Comparison of ENCODE assay signal across 8 cellular contexts in the genomic region with DNA sequence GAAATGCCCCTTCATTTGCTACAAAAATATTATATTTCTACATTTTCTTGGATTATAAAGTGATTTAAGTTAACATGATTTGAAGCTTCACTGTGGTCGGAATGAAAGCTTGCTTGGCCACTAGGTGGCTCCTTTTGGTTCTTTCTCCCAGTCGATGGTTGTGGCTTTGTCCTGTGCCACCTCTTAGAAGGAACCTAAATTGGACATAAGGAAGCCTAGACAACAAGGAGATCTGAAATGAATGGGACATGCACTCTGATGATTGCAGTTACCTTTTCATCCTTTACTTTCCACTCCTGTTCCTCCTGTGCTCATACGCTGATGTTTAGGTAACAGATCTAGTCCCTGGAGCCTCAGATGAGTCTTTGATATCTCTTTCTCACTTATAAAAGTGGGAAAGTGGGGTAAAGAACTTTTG. TPM values are rescaled to one million over a fixed set of nuclear protein-coding genes. Genes with fewer than 3 reads are reported as not detected.
DNase-seq lines count a peak whose midpoint lies in the region; ATAC-seq and TF ChIP-seq lines count a peak whose summit lies in the region.

No MANE protein-coding gene starts in this region.

- no peak for TF ChIP-seq EP300 in ovary (IDR thresholded peaks at IDR 0.05)

- no peak overlapping the region for H3K4me3 ChIP-seq in Karpas-422 (ENCODE audit: low read length)
- H3K4me3 ChIP-seq in adipocyte (ENCODE audit: low read length): no peak overlapping the region
- H3K4me3 ChIP-seq in lower lobe of right lung: no peak overlapping the region
- no peak overlapping the region for H3K4me3 ChIP-seq in ovary

- peak overlapping the region; percentile 58 for H3K4me2 ChIP-seq in Karpas-422 (ENCODE audit: low read depth, low read length, poor library complexity, severe bottlenecking)

- H3K9ac ChIP-seq in Karpas-422 (ENCODE audit: low read length): no peak overlapping the region
- H3K9ac ChIP-seq in adipocyte (ENCODE audit: low read length): no peak overlapping the region

- H3K4me1 ChIP-seq in Karpas-422 (ENCODE audit: low read length) (peaks cover 83% of the 10 kb centered on the region), adipocyte (ENCODE audit: control insufficient read depth, insufficient read depth, low read length) (peaks cover 37% of the 10 kb centered on the region), lower lobe of right lung (peaks cover 17% of the 10 kb centered on the region), ovary (ENCODE audit: insufficient read depth) (peaks cover 9% of the 10 kb centered on the region)

- H3K79me2 ChIP-seq in Karpas-422 (ENCODE audit: low read length): peaks cover 97% of the 10 kb centered on the region

- TF ChIP-seq POLR2A in ovary (IDR thresholded peaks at IDR 0.05): no peak

- TF ChIP-seq CTCF in lower lobe of right lung (IDR thresholded peaks at IDR 0.05) (peak; percentile 50), ovary (IDR thresholded peaks at IDR 0.05) (no peak)

- H4K20me1 ChIP-seq in Karpas-422 (ENCODE audit: insufficient read depth, low read depth, low read length): no peaks in the 10 kb centered on the region

- H3K27ac ChIP-seq in Karpas-422 (ENCODE audit: low read length) (peak overlapping the region; percentile 65), lower lobe of right lung (no peak overlapping the region), ovary (no peak overlapping the region)

- 78 to 85% (median 84%) methylated on average over 3 of the region's 3 CpGs for WGBS in ovary, 3 donors

- H3K36me3 ChIP-seq in Karpas-422 (ENCODE audit: insufficient read depth, low read length): no peaks in the 10 kb centered on the region
- H3K36me3 ChIP-seq in adipocyte (ENCODE audit: control insufficient read depth, insufficient read depth, low read length, severe bottlenecking): no peaks in the 10 kb centered on the region
- no peaks in the 10 kb centered on the region for H3K36me3 ChIP-seq in lower lobe of right lung
- no peaks in the 10 kb centered on the region for H3K36me3 ChIP-seq in ovary

- DNase-seq in NCI-H748 (lab: John Stamatoyannopoulos, UW; ENCODE audit: unreplicated experiment) (peak; percentile 22), NCI-H748 treated with DMSO at 0.1 percent for 48 hours (lab: John Stamatoyannopoulos, UW) (no peak), Karpas-422 (peak; percentile 85), adipocyte (ENCODE audit: low read depth) (peak; percentile 44), lower lobe of right lung (no peak), ovary (no peak), NCI-H2029 treated with DMSO at 0.1 percent for 48 hours (lab: John Stamatoyannopoulos, UW) (no peak)

- no peak overlapping the region for H2AFZ ChIP-seq in Karpas-422 (ENCODE audit: low read length)

- peak in 1 of 2 donors; percentile 46 for ATAC-seq in lower lobe of right lung
- ATAC-seq in GM21447 (IDR thresholded peaks at IDR 0.05; ENCODE audit: unreplicated experiment): no peak

- intact Hi-C loops in lower lobe of right lung (cut with DNase I) (no loop called here), ovary (cut with DNase I) (no loop called here)

- H3K9me3 ChIP-seq in Karpas-422 (ENCODE audit: low read length): peaks cover 4% of the 10 kb centered on the region; the same call in 1 of the 2 replicates
- H3K9me3 ChIP-seq in adipocyte (ENCODE audit: control insufficient read depth, low read length): peaks cover 4% of the 10 kb centered on the region
- no peaks in the 10 kb centered on the region for H3K9me3 ChIP-seq in lower lobe of right lung
- no peaks in the 10 kb centered on the region for H3K9me3 ChIP-seq in ovary

- H3K27me3 ChIP-seq in Karpas-422 (ENCODE audit: low read length) (no peaks in the 10 kb centered on the region), adipocyte (replicated peaks; ENCODE audit: control insufficient read depth, insufficient read depth, low read length) (no peaks in the 10 kb centered on the region), lower lobe of right lung (ENCODE audit: low read depth) (no peaks in the 10 kb centered on the region), ovary (no peaks in the 10 kb centered on the region)

- H3K9me2 ChIP-seq in Karpas-422 (replicated peaks; ENCODE audit: insufficient read depth, low read length): no peaks in the 10 kb centered on the region

RNA-seq across cellular contexts. Expression of gene FTO, which starts 39.2 kb away (rescaled TPM):
- total RNA-seq in Karpas-422 (2014; rRNA removed; shearing (Covaris generic); ENCODE audit: low replicate concordance): 101 and 125 TPM in 2 replicates
- 98.6 TPM for total RNA-seq in lower lobe of right lung
- total RNA-seq in ovary: 100 to 1,000 TPM in 2 of 7 donors, 10 to 100 TPM in 5; 70.6 to 105 (median 91.4) TPM
- 100 to 1,000 TPM in 1 of 2 donors, 10 to 100 TPM in 1; 43.6 to 128 TPM for polyA plus RNA-seq in ovary

RNA-seq across cellular contexts. Expression of gene RPGRIP1L, which starts 39.5 kb away (rescaled TPM):
- 19.1 and 25.1 TPM in 2 replicates for total RNA-seq in Karpas-422 (2014; rRNA removed; shearing (Covaris generic); ENCODE audit: low replicate concordance)
- total RNA-seq in lower lobe of right lung (6.6 TPM), ovary (10 to 100 TPM in 3 of 7 donors, 1 to 10 TPM in 4; 4.8 to 12.1 (median 8.4) TPM)
- 1 to 10 TPM; 1.7 to 7.0 TPM for polyA plus RNA-seq in ovary

Comparison
In these comparisons a context has a peak if more than half of its experiments do, and no peak if none do; other contexts are left out.
1. DNase-seq: peak in NCI-H748 (single experiment), Karpas-422 (single experiment) and adipocyte (single experiment); none in NCI-H748 treated with DMSO at 0.1 percent for 48 hours (single experiment), lower lobe of right lung (single experiment), ovary (0 of 5) and NCI-H2029 treated with DMSO at 0.1 percent for 48 hours (single experiment).